21 cellular contexts compared by ENCODE assay signal in the genomic region with DNA sequence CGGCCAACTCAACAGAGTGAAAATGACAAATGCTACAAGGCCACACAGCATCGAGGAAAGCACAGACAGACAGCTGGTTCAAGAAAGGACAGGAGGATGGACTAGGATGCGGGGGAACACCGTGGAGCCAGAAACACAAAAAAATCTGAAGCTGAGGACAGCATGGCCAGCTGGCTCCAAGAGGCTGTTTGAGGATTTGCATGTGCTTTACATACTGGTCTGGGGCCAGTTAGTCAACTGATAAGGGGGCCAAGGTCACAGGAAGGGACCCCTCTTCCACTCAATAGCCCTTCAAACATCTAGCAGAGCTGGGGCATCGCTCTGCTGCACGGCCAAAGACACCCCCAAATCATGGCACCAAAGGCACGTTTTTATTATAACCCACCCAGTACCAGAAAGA. TPM values are rescaled to one million over a fixed set of nuclear protein-coding genes. Genes with fewer than 3 reads are reported as not detected.
A peak's percentile ranks its signal among the peaks of the same experiment; 100 is the strongest.
DNase-seq lines count a peak whose midpoint lies in the region; ATAC-seq and TF ChIP-seq lines count a peak whose summit lies in the region.
"Had no signal": no experiment of that assay in that cellular context is flagged by ENCODE, and none has a peak within 500 bp of the region (broad histone marks: within the 10 kb centered on the region; RNA-seq: fewer than 3 reads in every experiment).

No MANE protein-coding gene starts in this region.

- no peak overlapping the region for H2BK12ac ChIP-seq in neuronal stem cell (ENCODE audit: low read length)

- H2BK120ac ChIP-seq in neuronal stem cell (ENCODE audit: low read depth, low read length): no peak overlapping the region

- peaks cover 24% of the 10 kb centered on the region for H3K36me3 Mint-ChIP-seq in activated T-cell treated with anti-CD3 and anti-CD28 coated beads, Interleukin-2, amount 50 U/mL, for 24 hours (ENCODE audit: low read depth)
- H3K36me3 Mint-ChIP-seq in endodermal cell (ENCODE audit: low read depth): peaks cover 2% of the 10 kb centered on the region

- H3K27me3 Mint-ChIP-seq in activated T-cell treated with anti-CD3 and anti-CD28 coated beads, Interleukin-2, amount 50 U/mL, for 24 hours: no peaks in the 10 kb centered on the region
- no peaks in the 10 kb centered on the region for H3K27me3 Mint-ChIP-seq in endodermal cell (ENCODE audit: insufficient read depth)

- no peak overlapping the region for H3K23ac ChIP-seq in neuronal stem cell (ENCODE audit: low read depth, low read length, poor library complexity)

- H4K8ac ChIP-seq in neuronal stem cell (ENCODE audit: low read depth, low read length): no peak overlapping the region

- no peak overlapping the region for H3K4ac ChIP-seq in neuronal stem cell (ENCODE audit: low read length)

- H3K27ac Mint-ChIP-seq in activated T-cell treated with anti-CD3 and anti-CD28 coated beads, Interleukin-2, amount 50 U/mL, for 24 hours: peak overlapping the region; percentile 77
- H3K27ac Mint-ChIP-seq in endodermal cell: peak overlapping the region; percentile 24
- H3K27ac Mint-ChIP-seq: HFFc6 had no signal

- H3K4me1 Mint-ChIP-seq in activated T-cell treated with anti-CD3 and anti-CD28 coated beads, Interleukin-2, amount 50 U/mL, for 24 hours (ENCODE audit: low read depth): peaks cover 9% of the 10 kb centered on the region
- peaks cover 20% of the 10 kb centered on the region for H3K4me1 Mint-ChIP-seq in endodermal cell

- no peak overlapping the region for H3K4me2 ChIP-seq in neuronal stem cell (ENCODE audit: insufficient read depth, low read length, poor library complexity, severe bottlenecking)

- H3K14ac ChIP-seq in neuronal stem cell (ENCODE audit: low read length): no peak overlapping the region

- H3K4me3 ChIP-seq in endodermal cell (ENCODE audit: low read length): no peak overlapping the region
- H3K4me3 ChIP-seq in neuronal stem cell (ENCODE audit: low read length in 2 of 2): no peak overlapping the region
- no peak overlapping the region for H3K4me3 ChIP-seq in esophagus muscularis mucosa

- TF ChIP-seq POLR2A in esophagus muscularis mucosa (IDR thresholded peaks at IDR 0.05; ENCODE audit: low read depth): no peak

- intact Hi-C loops in esophagus muscularis mucosa (cut with DNase I): no loop called here

- H3K27ac ChIP-seq in endodermal cell (ENCODE audit: low read depth, low read length) (no peak overlapping the region), neuronal stem cell (replicated peaks; ENCODE audit: low read length) (no peak overlapping the region), esophagus muscularis mucosa (replicated peaks in 1 of 4) (no peak overlapping the region)
- H3K27ac ChIP-seq: C4-2B had no signal

- H3K36me3 ChIP-seq in endodermal cell (ENCODE audit: control insufficient read depth, insufficient read depth, low read length): no peaks in the 10 kb centered on the region
- H3K36me3 ChIP-seq in neuronal stem cell (replicated peaks in 1 of 2; ENCODE audit: control insufficient read depth in 2 of 2, insufficient read depth in 2 of 2, low read length in 2 of 2): no peaks in the 10 kb centered on the region
- H3K36me3 ChIP-seq in esophagus muscularis mucosa: no peaks in the 10 kb centered on the region

- no peak overlapping the region for H4K91ac ChIP-seq in neuronal stem cell (ENCODE audit: low read depth, low read length, poor library complexity)

- TF ChIP-seq CTCF in endodermal cell (conservative IDR thresholded peaks at IDR 0.05) (peak; percentile 23), esophagus muscularis mucosa (IDR thresholded peaks at IDR 0.05) (no peak)

- H3K9ac ChIP-seq in endodermal cell (ENCODE audit: extremely low read depth, low read length, poor library complexity, severe bottlenecking) (no peak overlapping the region), neuronal stem cell (ENCODE audit: low read depth, low read length, poor library complexity) (peak overlapping the region; percentile 70)

- no peak overlapping the region for H2AK5ac ChIP-seq in neuronal stem cell (ENCODE audit: low read depth, low read length)

- H3K9me3 Mint-ChIP-seq in activated T-cell treated with anti-CD3 and anti-CD28 coated beads, Interleukin-2, amount 50 U/mL, for 24 hours: no peaks in the 10 kb centered on the region
- peaks cover under 1% of the 10 kb centered on the region for H3K9me3 Mint-ChIP-seq in endodermal cell
- H3K9me3 Mint-ChIP-seq: HFFc6 had no signal

- no peak for ATAC-seq in HG03571 (IDR thresholded peaks at IDR 0.05; ENCODE audit: unreplicated experiment)
- ATAC-seq: Panc1 had no signal

- WGBS in endodermal cell (ENCODE audit: insufficient coverage in 1 of 2, insufficient read length in 1 of 2), 2 experiments: 93% methylated on average over 4 to 7 of the region's 7 CpGs
- no CpG with 5 or more reads among the region's 7 CpGs for WGBS in neuronal stem cell (ENCODE audit: extremely low coverage in 2 of 2, insufficient read length in 2 of 2, insufficient replicate concordance in 1 of 2), 2 donors
- WGBS in esophagus muscularis mucosa: 78% methylated on average over 6 of the region's 7 CpGs

- no peak overlapping the region for H3K4me3 Mint-ChIP-seq in activated T-cell treated with anti-CD3 and anti-CD28 coated beads, Interleukin-2, amount 50 U/mL, for 24 hours
- H3K4me3 Mint-ChIP-seq in endodermal cell: no peak overlapping the region
- H3K4me3 Mint-ChIP-seq: HFFc6 had no signal

- no peak for TF ChIP-seq EP300 in esophagus muscularis mucosa (IDR thresholded peaks at IDR 0.05)

- H3K4me1 ChIP-seq in endodermal cell (ENCODE audit: control insufficient read depth, insufficient read depth, low read length): peaks cover 11% of the 10 kb centered on the region
- peaks cover 0 to 3% of the 10 kb centered on the region in 2 donors for H3K4me1 ChIP-seq in neuronal stem cell (ENCODE audit: control insufficient read depth in 2 of 2, insufficient read depth in 1 of 2, low read depth in 1 of 2, low read length in 2 of 2)
- H3K4me1 ChIP-seq in esophagus muscularis mucosa: peaks cover 4 to 12% (median 9%) of the 10 kb centered on the region in 4 donors

- no peaks in the 10 kb centered on the region for H3K9me3 ChIP-seq in endodermal cell (ENCODE audit: control insufficient read depth, low read length)
- no peaks in the 10 kb centered on the region for H3K9me3 ChIP-seq in neuronal stem cell (replicated peaks in 1 of 2; ENCODE audit: control insufficient read depth in 2 of 2, insufficient read depth in 1 of 2, low read depth in 1 of 2, low read length in 2 of 2)
- no peaks in the 10 kb centered on the region for H3K9me3 ChIP-seq in esophagus muscularis mucosa

- H2AFZ ChIP-seq in neuronal stem cell (ENCODE audit: low read length): no peak overlapping the region

- no peak overlapping the region for H3K18ac ChIP-seq in neuronal stem cell (ENCODE audit: low read length)

- H3K27me3 ChIP-seq in endodermal cell (ENCODE audit: control insufficient read depth, insufficient read depth, low read length, poor library complexity, severe bottlenecking) (no peaks in the 10 kb centered on the region), neuronal stem cell (ENCODE audit: control insufficient read depth in 3 of 3, insufficient read depth in 3 of 3, low read depth in 1 of 3, low read length in 3 of 3) (no peaks in the 10 kb centered on the region), esophagus muscularis mucosa (no peaks in the 10 kb centered on the region)

- no peak overlapping the region for H2BK15ac ChIP-seq in neuronal stem cell (ENCODE audit: low read length)

- H3K79me1 ChIP-seq in neuronal stem cell (ENCODE audit: low read depth, low read length): no peaks in the 10 kb centered on the region

- H2BK5ac ChIP-seq in neuronal stem cell (ENCODE audit: low read length): no peak overlapping the region

- no peak for DNase-seq in activated T-cell treated with anti-CD3 and anti-CD28 coated beads, Interleukin-2, amount 50 U/mL, for 24 hours
- DNase-seq in activated T-cell treated with anti-CD3 and anti-CD28 coated beads for 4 hours (no peak), NCI-H526 (lab: John Stamatoyannopoulos, UW) (peak; percentile 86 to 88), endodermal cell (no peak), neuronal stem cell (ENCODE audit: low spot score) (no peak), esophagus muscularis mucosa (ENCODE audit: extremely low spot score) (no peak), germinal center (ENCODE audit: low spot score) (no peak)
- DNase-seq: 8988T; GDM1; HFFc6; MM.1S; NCI-H1092; NCI-H1436; NCI-H187 treated with DMSO at 0.1 percent for 48 hours; NCI-H2107; NCI-H446 treated with DMSO at 0.1 percent for 48 hours; NK-92 treated with Interleukin-12 subunit alpha and Interleukin-12 subunit beta, amount 100 ng/mL, for 24 hours had no signal

RNA-seq across cellular contexts. Expression of a gene that starts 7.7 kb away (rescaled TPM):
- total RNA-seq in endodermal cell (not detected), esophagus muscularis mucosa (1 to 10 TPM in 3 of 4 donors, under 1 TPM in 1; 0.83 to 2.2 (median 1.5) TPM)
- 3.6 TPM for polyA plus RNA-seq in endodermal cell (2013, experiment 1 of 2)
- polyA plus RNA-seq in endodermal cell (2013, experiment 2 of 2): 2.6 TPM
- polyA plus RNA-seq in neuronal stem cell (2013, experiment 1 of 2): 0.04 TPM
- polyA plus RNA-seq in neuronal stem cell (2013, experiment 2 of 2): 0.04 TPM
- total RNA-seq: HFFc6, LHCN-M2 had no signal

RNA-seq across cellular contexts. Expression of a gene that starts 23.3 kb away (rescaled TPM):
- total RNA-seq in endodermal cell: 10 to 100 TPM; 28.2 to 30.1 TPM
- 23.3 TPM for polyA plus RNA-seq in endodermal cell (2013, experiment 1 of 2)
- 19.3 TPM for polyA plus RNA-seq in endodermal cell (2013, experiment 2 of 2)
- 18.5 TPM for polyA plus RNA-seq in neuronal stem cell (2013, experiment 1 of 2)
- polyA plus RNA-seq in neuronal stem cell (2013, experiment 2 of 2): 20.5 TPM
- total RNA-seq in esophagus muscularis mucosa: 1 to 10 TPM; 2.8 to 4.6 (median 3.7) TPM

Comparison
In these comparisons a context has a peak if more than half of its experiments do, and no peak if none do; other contexts are left out.
1. DNase-seq: peak in NCI-H526 (2 of 2); none in activated T-cell treated with anti-CD3 and anti-CD28 coated beads, Interleukin-2, amount 50 U/mL, for 24 hours (single experiment), activated T-cell treated with anti-CD3 and anti-CD28 coated beads for 4 hours (single experiment), endodermal cell (single experiment), neuronal stem cell (single experiment), esophagus muscularis mucosa (single experiment) and germinal center (single experiment).
2. RNA of a gene that starts 23.3 kb away (total RNA-seq): 28.2 to 30.1 TPM in endodermal cell; 2.8 to 4.6 TPM in esophagus muscularis mucosa; every median in the first group is over 4 times any median in the second.